In genomic region chr1:8482844-8483436, GRCh38 we compare ENCODE assay signal across 19 cellular contexts.
DNase-seq lines count a peak whose midpoint lies in the region; ATAC-seq and TF ChIP-seq lines count a peak whose summit lies in the region.
"Had no signal": no experiment of that assay in that cellular context is flagged by ENCODE, and none has a peak within 500 bp of the region (broad histone marks: within the 10 kb centered on the region; RNA-seq: fewer than 3 reads in every experiment).

No MANE protein-coding gene starts in this region.

- H3K4me3 ChIP-seq in astrocyte of the spinal cord (ENCODE audit: low read depth, low read length) (no peak overlapping the region), smooth muscle cell (no peak overlapping the region)
- no peak overlapping the region for H3K4me3 ChIP-seq in CD8-positive, alpha-beta T cell (ENCODE audit: low read depth, low read length)
- H3K4me3 ChIP-seq: thoracic aorta had no signal

- H3K4me3 Mint-ChIP-seq in HFFc6 (no peak overlapping the region), natural killer cell (no peak overlapping the region)
- no peak overlapping the region for H3K4me3 Mint-ChIP-seq in CD8-positive, alpha-beta T cell
- H3K4me3 Mint-ChIP-seq: activated CD4-positive, alpha-beta T cell treated with anti-CD3 and anti-CD28 coated beads, Interleukin-2, amount 10 ng/mL, durations not matched to agents 24 days and 14 days; CD14-positive monocyte; immature natural killer cell had no signal

- H3K27me3 Mint-ChIP-seq in HFFc6 (ENCODE audit: insufficient read depth) = no peaks in the 10 kb centered on the region; the same call in 1 of the 2 replicates
- H3K27me3 Mint-ChIP-seq in natural killer cell (ENCODE audit: low read depth in 2 of 2) = peaks cover 4 to 5% of the 10 kb centered on the region in 2 donors
- no peaks in the 10 kb centered on the region for H3K27me3 Mint-ChIP-seq in CD8-positive, alpha-beta T cell (ENCODE audit: low read depth)
- H3K27me3 Mint-ChIP-seq: activated CD4-positive, alpha-beta T cell treated with anti-CD3 and anti-CD28 coated beads, Interleukin-2, amount 10 ng/mL, durations not matched to agents 24 days and 14 days had no signal

- 59% methylated on average over 3 of the region's 3 CpGs for WGBS in smooth muscle cell (ENCODE audit: low lambda C conversion rate)

- intact Hi-C loops in natural killer cell (cut with micrococcal nuclease) = no loop called here
- intact Hi-C loops in CD8-positive, alpha-beta T cell (cut with DNase I, micrococcal nuclease) = no loop called here

- no peak for TF ChIP-seq CTCF in HFFc6 (IDR thresholded peaks at IDR 0.05)
- TF ChIP-seq CTCF in astrocyte of the spinal cord (IDR thresholded peaks at IDR 0.05; ENCODE audit: low read depth, low read length) = no peak
- TF ChIP-seq CTCF in smooth muscle cell (IDR thresholded peaks at IDR 0.05; ENCODE audit: borderline replicate concordance, insufficient read depth, poor library complexity, severe bottlenecking) = no peak
- no peak for TF ChIP-seq CTCF in natural killer cell (IDR thresholded peaks at IDR 0.05)
- TF ChIP-seq CTCF in CD8-positive, alpha-beta T cell (IDR thresholded peaks at IDR 0.05) = no peak

- H3K27me3 ChIP-seq in smooth muscle cell (ENCODE audit: low read depth) = no peaks in the 10 kb centered on the region
- no peaks in the 10 kb centered on the region for H3K27me3 ChIP-seq in CD8-positive, alpha-beta T cell (ENCODE audit: insufficient read depth, low read length)
- H3K27me3 ChIP-seq: neutrophil had no signal

- POLR2A ChIA-PET in CD8-positive, alpha-beta T cell (lab: Charles Lee) = interaction anchor here (0.7 kb wide), 1 partner anchor 219 kb away, joined by 3 read pairs; no protein-coding TSS in a partner anchor

- H3K4me1 Mint-ChIP-seq in HFFc6 (ENCODE audit: low read depth) (peaks cover 36% of the 10 kb centered on the region), natural killer cell (peaks cover 2 to 4% of the 10 kb centered on the region in 2 donors)
- H3K4me1 Mint-ChIP-seq in CD8-positive, alpha-beta T cell (ENCODE audit: low read depth) = peaks cover 6% of the 10 kb centered on the region
- H3K4me1 Mint-ChIP-seq: immature natural killer cell had no signal

- H3K36me3 Mint-ChIP-seq in HFFc6 (ENCODE audit: low read depth) (no peaks in the 10 kb centered on the region; the same call in 1 of the 2 replicates), natural killer cell (peaks cover 9% of the 10 kb centered on the region)
- H3K36me3 Mint-ChIP-seq in CD8-positive, alpha-beta T cell = peaks cover 26% of the 10 kb centered on the region

- peaks cover 14% of the 10 kb centered on the region for H3K4me1 ChIP-seq in smooth muscle cell (ENCODE audit: low read depth)
- H3K4me1 ChIP-seq in CD8-positive, alpha-beta T cell (ENCODE audit: insufficient read depth, low read length) = no peaks in the 10 kb centered on the region

- peak; percentile 45 for DNase-seq in HFFc6
- peak; percentile 27 for DNase-seq in astrocyte of the spinal cord (ENCODE audit: low read depth, low spot score)
- peak; percentile 64 for DNase-seq in foreskin melanocyte
- DNase-seq in smooth muscle cell (lab: John Stamatoyannopoulos, UW; ENCODE audit: unreplicated experiment) = no peak
- no peak for DNase-seq in natural killer cell
- no peak for DNase-seq in CD8-positive, alpha-beta T cell
- no peak for DNase-seq in GM19240 (ENCODE audit: insufficient read length, low spot score)
- DNase-seq: activated CD4-positive, alpha-beta T cell treated with anti-CD3 and anti-CD28 coated beads, Interleukin-2, amount 10 ng/mL, durations not matched to agents 24 days and 14 days; central memory CD4-positive, alpha-beta T cell; DMS79 treated with DMSO at 0.1 percent for 48 hours; immature natural killer cell; NCI-H2107; Right ventricle myocardium superior; stimulated activated CD4-positive, alpha-beta T cell treated with anti-CD3 and anti-CD28 coated beads, Interleukin-4, amount 100 ng/mL, for 24 hours had no signal

- H3K27ac ChIP-seq in smooth muscle cell (ENCODE audit: low read depth) = peak overlapping the region; percentile 54
- no peak overlapping the region for H3K27ac ChIP-seq in CD8-positive, alpha-beta T cell (ENCODE audit: low read depth, low read length)
- H3K27ac ChIP-seq: thoracic aorta had no signal

- H3K9me3 ChIP-seq in smooth muscle cell (replicated peaks; ENCODE audit: low read depth) = no peaks in the 10 kb centered on the region
- no peaks in the 10 kb centered on the region for H3K9me3 ChIP-seq in CD8-positive, alpha-beta T cell (ENCODE audit: low read length)
- H3K9me3 ChIP-seq: neutrophil, thoracic aorta had no signal

- no peak for ATAC-seq in natural killer cell
- ATAC-seq in GM19467 (IDR thresholded peaks at IDR 0.05; ENCODE audit: unreplicated experiment) = no peak
- ATAC-seq in CD8-positive, alpha-beta T cell = no peak
- ATAC-seq: activated naive CD4-positive, alpha-beta T cell treated with anti-CD3 and anti-CD28 coated beads, Interleukin-2, amount 50 U/mL, for 72 hours had no signal

- peak overlapping the region; percentile 51 for H3K4me2 ChIP-seq in smooth muscle cell

- no peak overlapping the region for H3K9ac ChIP-seq in smooth muscle cell (ENCODE audit: low read depth)

- CTCF ChIA-PET in CD8-positive, alpha-beta T cell (lab: Charles Lee) = no interaction called here

- in situ Hi-C loops in astrocyte of the spinal cord (cut with HindIII; ENCODE audit: low sequenced_read_pairs) = no loop called here

- H4K20me1 ChIP-seq in smooth muscle cell (ENCODE audit: low read depth) = peaks cover 72% of the 10 kb centered on the region

- peaks cover 66% of the 10 kb centered on the region for H3K79me2 ChIP-seq in smooth muscle cell (ENCODE audit: low read depth)

- peaks cover 16% of the 10 kb centered on the region for H3F3A ChIP-seq in smooth muscle cell (ENCODE audit: low read depth)

- no peak overlapping the region; the same call in 1 of the 2 replicates for H3K27ac Mint-ChIP-seq in HFFc6
- no peak overlapping the region for H3K27ac Mint-ChIP-seq in natural killer cell
- no peak overlapping the region for H3K27ac Mint-ChIP-seq in CD8-positive, alpha-beta T cell
- H3K27ac Mint-ChIP-seq: activated CD4-positive, alpha-beta T cell treated with anti-CD3 and anti-CD28 coated beads, Interleukin-2, amount 10 ng/mL, durations not matched to agents 24 days and 14 days; activated naive CD4-positive, alpha-beta T cell treated with anti-CD3 and anti-CD28 coated beads, Interleukin-2, amount 50 U/mL, for 72 hours; CD14-positive monocyte had no signal

- peaks cover 4% of the 10 kb centered on the region for H3K36me3 ChIP-seq in smooth muscle cell (ENCODE audit: low read depth)
- no peaks in the 10 kb centered on the region for H3K36me3 ChIP-seq in CD8-positive, alpha-beta T cell (ENCODE audit: insufficient read depth, low read length)
- H3K36me3 ChIP-seq: neutrophil, thoracic aorta had no signal

- H3K9me3 Mint-ChIP-seq in HFFc6 (no peaks in the 10 kb centered on the region), natural killer cell (no peaks in the 10 kb centered on the region)
- H3K9me3 Mint-ChIP-seq in CD8-positive, alpha-beta T cell = no peaks in the 10 kb centered on the region
- H3K9me3 Mint-ChIP-seq: activated CD4-positive, alpha-beta T cell treated with anti-CD3 and anti-CD28 coated beads, Interleukin-2, amount 10 ng/mL, durations not matched to agents 24 days and 14 days; activated naive CD4-positive, alpha-beta T cell treated with anti-CD3 and anti-CD28 coated beads, Interleukin-2, amount 50 U/mL, for 72 hours; CD14-positive monocyte; immature natural killer cell had no signal

- H2AFZ ChIP-seq in smooth muscle cell (ENCODE audit: low read depth) = no peak overlapping the region

Comparison
In these comparisons a context has a peak if more than half of its experiments do, and no peak if none do; other contexts are left out.
1. DNase-seq: peak in HFFc6 (single experiment), astrocyte of the spinal cord (single experiment) and foreskin melanocyte (single experiment); none in smooth muscle cell (single experiment), natural killer cell (single experiment), CD8-positive, alpha-beta T cell (0 of 7) and GM19240 (single experiment).